Comparison of ENCODE assay signal across 14 cellular contexts in the genomic region with DNA sequence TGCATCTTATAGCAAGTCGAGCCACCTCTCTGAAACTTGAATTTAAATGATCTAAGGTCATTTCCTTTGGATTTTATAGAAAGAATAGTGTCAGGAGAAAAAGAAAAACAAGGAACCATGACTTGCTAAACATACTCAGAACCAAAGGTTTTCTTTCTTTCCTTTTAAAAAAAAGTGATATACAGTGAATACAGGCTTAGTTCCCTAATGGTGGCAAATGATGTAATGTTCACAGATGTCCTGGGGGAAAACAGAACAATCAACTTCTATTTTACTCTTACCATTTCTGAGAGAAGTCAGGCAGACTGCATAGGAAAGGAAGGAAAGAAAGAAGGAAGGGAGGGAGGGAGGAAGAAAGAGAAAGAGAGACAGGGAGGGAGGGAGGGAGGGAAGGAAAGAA. TPM values are rescaled to one million over a fixed set of nuclear protein-coding genes. Genes with fewer than 3 reads are reported as not detected.
DNase-seq lines count a peak whose midpoint lies in the region; ATAC-seq and TF ChIP-seq lines count a peak whose summit lies in the region.
"Had no signal": no experiment of that assay in that cellular context is flagged by ENCODE, and none has a peak within 500 bp of the region (broad histone marks: within the 10 kb centered on the region; RNA-seq: fewer than 3 reads in every experiment).

No MANE protein-coding gene starts in this region.

- H3K27ac ChIP-seq in right atrium auricular region = peak overlapping the region; percentile 42 to 56
- peak overlapping the region; percentile 98 for H3K27ac ChIP-seq in OCI-LY7 (ENCODE audit: low read depth, low read length, poor library complexity, severe bottlenecking)
- peak overlapping the region in 2 of 3 donors; percentile 55 to 59 for H3K27ac ChIP-seq in thyroid gland
- H3K27ac ChIP-seq: KMS-11 had no signal

- H3K9me3 ChIP-seq in right atrium auricular region (no peaks in the 10 kb centered on the region), OCI-LY7 (ENCODE audit: low read length) (no peaks in the 10 kb centered on the region), thyroid gland (no peaks in the 10 kb centered on the region)

- 81 to 90% methylated on average over 1 of the region's 1 CpG for WGBS in thyroid gland, 2 donors

- H3K36me3 ChIP-seq in right atrium auricular region = peaks cover 5% of the 10 kb centered on the region
- peaks cover 52% of the 10 kb centered on the region for H3K36me3 ChIP-seq in OCI-LY7 (ENCODE audit: insufficient read depth, low read length)
- no peaks in the 10 kb centered on the region for H3K36me3 ChIP-seq in thyroid gland

- POLR2A ChIA-PET in OCI-LY7 (lab: Charles Lee) = interaction anchor here (0.6 to 2.0 kb wide), 8 partner anchors 9 to 45 kb away, joined by 3 to 13 read pairs (median 4); no protein-coding TSS in a partner anchor
- POLR2A ChIA-PET in HEK293T (lab: Yijun Ruan, JAX) = no interaction called here

- no peak for TF ChIP-seq CTCF in right atrium auricular region (IDR thresholded peaks at IDR 0.05)
- TF ChIP-seq CTCF in OCI-LY7 (conservative IDR thresholded peaks at IDR 0.05; ENCODE audit: low read length) = no peak
- no peak for TF ChIP-seq CTCF in thyroid gland (IDR thresholded peaks at IDR 0.05)

- no TSS peak for BruUV-seq in OCI-LY7 (replicated peaks; lab: Mats Ljungman, UMichigan)

- intact Hi-C loops in left ventricle myocardium superior (cut with micrococcal nuclease) = no loop called here
- intact Hi-C loops in OCI-LY7 (cut with micrococcal nuclease; ENCODE audit: unreplicated experiment) = no loop called here
- intact Hi-C loops in thyroid gland (cut with DNase I) = no loop called here
- intact Hi-C loops in left colon (cut with DNase I, micrococcal nuclease) = no loop called here

- H3K27me3 ChIP-seq in right atrium auricular region (no peaks in the 10 kb centered on the region), thyroid gland (no peaks in the 10 kb centered on the region)

- ATAC-seq in left ventricle myocardium superior (no peak), HG03432 (IDR thresholded peaks at IDR 0.05; ENCODE audit: unreplicated experiment) (no peak), left colon (no peak)
- ATAC-seq: activated CD4-positive, alpha-beta T cell treated with anti-CD3 and anti-CD28 coated beads for 36 hours; activated T-cell treated with anti-CD3 and anti-CD28 coated beads, Interleukin-2, amount 50 U/mL, for 4 hours; T-cell had no signal

- no peaks in the 10 kb centered on the region for H4K20me1 ChIP-seq in OCI-LY7 (ENCODE audit: insufficient read depth, low read length)

- CTCF ChIA-PET in OCI-LY7 (lab: Charles Lee; ENCODE audit: unreplicated experiment) (no interaction called here), HEK293T (lab: Yijun Ruan, JAX) (no interaction called here)

- DNase-seq in right atrium auricular region (ENCODE audit: low spot score) (no peak), left ventricle myocardium superior (no peak), OCI-LY7 (ENCODE audit: low spot score) (no peak), foreskin melanocyte (peak; percentile 81), thyroid gland (no peak), HEK293T (ENCODE audit: extremely low spot score) (no peak), left colon (no peak)
- DNase-seq: activated CD4-positive, alpha-beta T cell treated with anti-CD3 and anti-CD28 coated beads for 36 hours; activated T-cell treated with anti-CD3 and anti-CD28 coated beads, Interleukin-2, amount 50 U/mL, for 4 hours; foreskin fibroblast; NCI-H1930; T-cell had no signal

- H2AFZ ChIP-seq in OCI-LY7 (ENCODE audit: low read length) = peak overlapping the region; percentile 40; the same call in 1 of the 2 replicates

- TF ChIP-seq POLR2A in thyroid gland (IDR thresholded peaks at IDR 0.05) = no peak

- no peak overlapping the region for H3K4me3 ChIP-seq in right atrium auricular region
- H3K4me3 ChIP-seq in OCI-LY7 (ENCODE audit: low read depth, low read length, poor library complexity, severe bottlenecking) = peak overlapping the region; percentile 54
- no peak overlapping the region for H3K4me3 ChIP-seq in thyroid gland (replicated peaks in 1 of 3)

- H3K9me2 ChIP-seq in OCI-LY7 (ENCODE audit: insufficient read depth, low read length) = no peaks in the 10 kb centered on the region

- peaks cover 50% of the 10 kb centered on the region; the same call in 1 of the 2 replicates for H3K79me2 ChIP-seq in OCI-LY7 (ENCODE audit: insufficient read depth, low read depth, low read length)

- H3K4me1 ChIP-seq in right atrium auricular region (peaks cover 0 to 60% of the 10 kb centered on the region in 2 donors), OCI-LY7 (ENCODE audit: insufficient read depth, low read length, poor library complexity, severe bottlenecking) (peaks cover 85% of the 10 kb centered on the region), thyroid gland (peaks cover 41 to 73% of the 10 kb centered on the region in 2 donors)

- peak overlapping the region; percentile 91 for H3K4me2 ChIP-seq in OCI-LY7 (ENCODE audit: low read length)
- H3K4me2 ChIP-seq: KMS-11 had no signal

TF ChIP-seq in HEK293T, 16 proteins besides CTCF, POLR2A, EP300 and RAD21:
- TF ChIP-seq TARDBP (IDR thresholded peaks at IDR 0.05) = no peak
- TF ChIP-seq ZNF384 (IDR thresholded peaks at IDR 0.05) = no peak
- TF ChIP-seq FOXA1 (IDR thresholded peaks at IDR 0.05) = no peak
- no peak for TF ChIP-seq LEF1 (IDR thresholded peaks at IDR 0.05; ENCODE audit: borderline replicate concordance)
- no peak for TF ChIP-seq NFRKB (IDR thresholded peaks at IDR 0.05)
- TF ChIP-seq SP1 (IDR thresholded peaks at IDR 0.05) = no peak
- no peak for TF ChIP-seq BHLHE40 (IDR thresholded peaks at IDR 0.05; ENCODE audit: borderline replicate concordance)
- no peak for TF ChIP-seq SUZ12 (IDR thresholded peaks at IDR 0.05)
- no peak for TF ChIP-seq ELF4 (IDR thresholded peaks at IDR 0.05)
- TF ChIP-seq FOXK2 (IDR thresholded peaks at IDR 0.05) = no peak

RNA-seq across cellular contexts. Expression of gene ST6GAL1, which starts 56.5 kb away (rescaled TPM):
- total RNA-seq in right atrium auricular region (10 to 100 TPM; 55.1 to 94.3 TPM), left ventricle myocardium superior (75.9 TPM), OCI-LY7 (2022) (373 and 375 TPM in 2 replicates), thyroid gland (100 to 1,000 TPM in 2 of 4 donors, 10 to 100 TPM in 2; 74.8 to 189 (median 113) TPM), left colon (10 to 100 TPM; 57.3 to 62.6 TPM)
- total RNA-seq in OCI-LY7 (2014; rRNA removed; shearing (Covaris generic)) = 173 and 192 TPM in 2 replicates
